Comparison of ENCODE assay signal across 11 cellular contexts in the genomic region with DNA sequence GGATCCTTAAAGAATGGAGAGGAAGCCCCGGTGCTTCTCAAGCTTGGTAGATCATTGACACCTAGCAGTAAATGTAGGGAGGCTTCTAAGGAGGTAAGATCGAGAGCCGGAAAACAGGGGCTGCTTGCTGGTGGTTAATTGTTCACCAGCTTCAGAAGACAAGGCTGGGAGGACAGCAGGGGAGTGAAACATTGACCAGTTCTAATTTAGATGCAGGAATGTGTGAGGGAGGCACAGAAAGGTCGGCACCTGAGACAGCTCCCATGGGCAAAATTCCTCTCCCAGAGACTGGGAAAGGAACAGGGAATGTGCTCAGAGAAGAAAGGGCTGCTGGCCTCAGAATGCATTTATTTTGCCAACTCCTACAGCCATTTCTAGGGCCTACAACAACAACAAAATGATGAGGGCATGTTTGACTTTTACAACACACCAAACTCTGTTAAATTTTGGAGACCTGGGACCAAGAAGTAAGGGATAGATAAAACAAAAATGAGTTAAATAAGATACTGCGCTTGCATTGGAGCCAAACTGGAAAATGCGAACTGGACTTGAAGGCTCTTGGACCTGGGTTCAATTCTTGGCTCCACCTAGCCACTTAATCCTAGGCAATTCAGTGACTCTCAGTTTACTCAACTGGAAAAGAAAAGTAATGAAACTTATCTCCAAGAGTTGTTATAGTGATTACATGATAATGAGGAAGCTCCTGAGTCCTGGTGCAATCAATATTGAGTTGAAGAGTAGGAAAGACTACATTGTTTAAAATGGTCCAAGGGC. TPM values are rescaled to one million over a fixed set of nuclear protein-coding genes. Genes with fewer than 3 reads are reported as not detected.
DNase-seq lines count a peak whose midpoint lies in the region; ATAC-seq and TF ChIP-seq lines count a peak whose summit lies in the region.
"Had no signal": no experiment of that assay in that cellular context is flagged by ENCODE, and none has a peak within 500 bp of the region (broad histone marks: within the 10 kb centered on the region; RNA-seq: fewer than 3 reads in every experiment).

No MANE protein-coding gene starts in this region.

- no peak for TF ChIP-seq POLR2A in uterus (IDR thresholded peaks at IDR 0.05)

- no peak overlapping the region for H3K4me3 ChIP-seq in coronary artery
- no peak overlapping the region for H3K4me3 ChIP-seq in uterus

- H3K27me3 ChIP-seq in uterus, result no peaks in the 10 kb centered on the region

- no peak for ATAC-seq in HG03095 (IDR thresholded peaks at IDR 0.05; ENCODE audit: unreplicated experiment)

- H3K9me3 ChIP-seq in uterus, result no peaks in the 10 kb centered on the region

- DNase-seq in DMS 273 (lab: John Stamatoyannopoulos, UW; ENCODE audit: unreplicated experiment) (peak; percentile 3), DMS 273 treated with DMSO at 0.1 percent for 48 hours (lab: John Stamatoyannopoulos, UW) (no peak), coronary artery (ENCODE audit: low spot score) (no peak), left kidney (ENCODE audit: low read depth, low spot score) (peak; percentile 94), uterus (no peak), superior temporal gyrus (ENCODE audit: extremely low spot score) (no peak), SHP77 treated with DMSO at 0.1 percent for 48 hours (lab: John Stamatoyannopoulos, UW) (no peak)
- DNase-seq: activated CD4-positive, alpha-beta T cell treated with anti-CD3 and anti-CD28 coated beads, Interleukin-2, amount 10 ng/mL, durations not matched to agents 7 days and 5 days had no signal

- no peaks in the 10 kb centered on the region for H3K36me3 ChIP-seq in uterus

- H3K4me1 ChIP-seq in uterus, result no peaks in the 10 kb centered on the region

- peak overlapping the region; percentile 38 to 62 for H3K27ac ChIP-seq in coronary artery
- peak overlapping the region; percentile 62 to 72 for H3K27ac ChIP-seq in uterus
- H3K27ac ChIP-seq: 22Rv1, epithelial cell of prostate had no signal

- intact Hi-C loops in uterus (cut with DNase I; ENCODE audit: low total_unique reads), result no loop called here

- no peak for TF ChIP-seq CTCF in coronary artery (IDR thresholded peaks at IDR 0.05)
- no peak for TF ChIP-seq CTCF in uterus (IDR thresholded peaks at IDR 0.05)

RNA-seq across cellular contexts. Expression of a gene that starts 31.0 kb away (rescaled TPM):
- 10 to 100 TPM; 47.4 to 77.6 (median 49.4) TPM for total RNA-seq in uterus

Comparison
In these comparisons a context has a peak if more than half of its experiments do, and no peak if none do; other contexts are left out.
1. DNase-seq: peak in DMS 273 (single experiment) and left kidney (single experiment); none in DMS 273 treated with DMSO at 0.1 percent for 48 hours (single experiment), coronary artery (single experiment), uterus (0 of 2), superior temporal gyrus (single experiment) and SHP77 treated with DMSO at 0.1 percent for 48 hours (single experiment).